8 cellular contexts compared by ENCODE assay signal in the genomic region with DNA sequence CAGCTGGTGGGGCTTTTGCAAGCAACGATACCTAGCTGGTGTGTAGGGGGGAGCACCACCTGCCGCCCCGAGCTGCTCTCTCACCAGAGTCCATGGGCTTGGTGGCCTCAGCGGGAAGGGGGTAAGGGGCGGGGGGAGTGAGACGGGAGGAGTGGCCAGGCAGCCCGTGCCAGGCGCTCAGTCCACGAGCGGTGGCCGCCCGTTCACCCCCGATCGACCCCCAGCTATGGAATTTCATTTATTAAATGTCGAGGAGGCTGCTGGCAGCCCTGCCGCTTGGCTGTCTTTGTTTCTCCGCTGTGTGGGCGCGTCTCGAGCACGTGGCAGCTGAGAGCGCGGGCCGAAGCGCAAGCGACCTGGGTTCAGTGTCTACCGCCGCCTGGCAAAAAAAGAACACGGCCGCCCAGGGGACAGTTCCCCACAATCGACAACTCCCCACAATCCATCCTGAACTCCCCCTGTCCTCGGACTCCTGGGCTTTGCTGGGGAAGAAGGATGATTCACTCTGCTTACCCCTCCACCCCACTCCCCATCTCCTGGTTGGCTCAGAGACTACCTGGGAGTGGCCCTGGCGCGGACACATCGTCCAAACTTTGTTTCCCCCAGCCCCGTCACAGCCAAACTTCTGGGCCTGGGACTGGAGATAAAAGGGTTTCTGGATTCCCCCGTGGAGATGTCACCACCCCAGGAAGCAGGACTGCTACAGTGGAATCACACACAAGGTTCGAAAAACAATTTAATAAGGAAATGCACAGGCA. TPM values are rescaled to one million over a fixed set of nuclear protein-coding genes. Genes with fewer than 3 reads are reported as not detected.
DNase-seq lines count a peak whose midpoint lies in the region; ATAC-seq and TF ChIP-seq lines count a peak whose summit lies in the region.

No MANE protein-coding gene starts in this region.

- peak overlapping the region; percentile 89 for H3K27ac ChIP-seq in C4-2B
- H3K27ac ChIP-seq in caudate nucleus (ENCODE audit: low read depth, low read length), result peak overlapping the region; percentile 94

- 0 out of 2 replicates have a peak, but pooled peaks have one; percentile 14 for TF ChIP-seq CTCF in C4-2B (conservative IDR thresholded peaks at IDR 0.05)

- DNase-seq in HK-2 (ENCODE audit: unreplicated experiment) (peak; percentile 50), SHP77 treated with DMSO at 0.1 percent for 48 hours (lab: John Stamatoyannopoulos, UW) (peak; percentile 74), caudate nucleus (lab: John Stamatoyannopoulos, UW) (peak in 37 of 61 donors; percentile 19 to 86 (median 57)), left lobe of liver (ENCODE audit: low spot score) (no peak)
- peak; percentile 63 for DNase-seq in stimulated activated naive CD8-positive, alpha-beta T cell treated with anti-CD3 and anti-CD28 coated beads, Interleukin-15, Interleukin-2, amounts not matched to agents 100 U/mL and 50 U/mL, for 24 hours

- ATAC-seq in left lobe of liver, result peak; percentile 8
- no peak for ATAC-seq in stimulated activated naive CD8-positive, alpha-beta T cell treated with anti-CD3 and anti-CD28 coated beads, Interleukin-15, Interleukin-2, amounts not matched to agents 100 U/mL and 50 U/mL, for 24 hours
- ATAC-seq in GM18520 (IDR thresholded peaks at IDR 0.05; ENCODE audit: unreplicated experiment), result no peak
- no peak for ATAC-seq in GM18873 (IDR thresholded peaks at IDR 0.05; ENCODE audit: low FRiP score, unreplicated experiment)

RNA-seq across cellular contexts. Expression of gene GIT1, which starts 1.7 kb away (rescaled TPM):
- total RNA-seq in left lobe of liver, result 9.4 TPM

RNA-seq across cellular contexts. Expression of gene ANKRD13B, which starts 1.8 kb away (rescaled TPM):
- 1.3 TPM for total RNA-seq in left lobe of liver

RNA-seq across cellular contexts. Expression of gene TP53I13, which starts 22.7 kb away (rescaled TPM):
- total RNA-seq in left lobe of liver, result 84.2 TPM

RNA-seq across cellular contexts. Expression of gene ABHD15, which starts 24.3 kb away (rescaled TPM):
- total RNA-seq in left lobe of liver, result 31.2 TPM

RNA-seq across cellular contexts. Expression of gene CORO6, which starts 31.6 kb away (rescaled TPM):
- total RNA-seq in left lobe of liver, result 0.35 TPM
